ENCODE assay signal across 1 cellular context in the genomic region with DNA sequence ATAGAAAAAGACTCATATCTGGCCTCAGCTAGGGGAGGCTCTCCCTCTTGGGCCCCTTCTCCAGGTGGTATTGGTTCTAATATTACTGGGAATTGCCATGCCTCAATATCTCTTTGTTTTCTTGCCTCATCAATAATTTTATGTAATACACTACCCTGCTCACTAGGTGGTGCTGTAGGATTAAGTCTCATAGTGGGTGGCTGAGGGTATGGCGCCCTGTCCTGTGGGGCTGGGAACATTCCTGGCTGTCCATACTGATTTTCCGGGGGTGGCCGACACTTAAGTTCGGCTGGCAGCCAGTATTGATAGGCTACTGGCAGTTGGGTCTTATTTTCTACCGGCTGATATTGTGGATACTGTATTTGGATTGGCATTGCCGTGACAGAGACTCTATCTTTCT.
TF ChIP-seq lines count a peak whose summit lies in the region.

No MANE protein-coding gene starts in this region.

TF ChIP-seq in endothelial cell of umbilical vein, 7 proteins besides CTCF, POLR2A, EP300 and RAD21:
- TF ChIP-seq POLR2AphosphoS5 (IDR thresholded peaks at IDR 0.05; ENCODE audit: insufficient read depth, low read depth, low read length) (no peak), EZH2 (IDR thresholded peaks at IDR 0.05; ENCODE audit: borderline replicate concordance, low read depth, low read length, severe bottlenecking) (no peak), MYC (IDR thresholded peaks at IDR 0.05; ENCODE audit: low read depth, low read length) (no peak), GATA2 (IDR thresholded peaks at IDR 0.05; ENCODE audit: insufficient read depth, insufficient read length, low read depth, low read length) (no peak), JUN (IDR thresholded peaks at IDR 0.05; ENCODE audit: borderline replicate concordance, insufficient read depth, insufficient read length, low read depth) (no peak), FOS (IDR thresholded peaks at IDR 0.05; ENCODE audit: borderline replicate concordance, insufficient read depth, low read length) (no peak)
- TF ChIP-seq, protein P1, sequence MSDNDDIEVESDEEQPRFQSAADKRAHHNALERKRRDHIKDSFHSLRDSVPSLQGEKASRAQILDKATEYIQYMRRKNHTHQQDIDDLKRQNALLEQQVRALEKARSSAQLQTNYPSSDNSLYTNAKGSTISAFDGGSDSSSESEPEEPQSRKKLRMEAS (IDR thresholded peaks at IDR 0.05; ENCODE audit: insufficient read depth, insufficient read length), result no peak
